Comparison of ENCODE assay signal across 7 cellular contexts in the genomic region with DNA sequence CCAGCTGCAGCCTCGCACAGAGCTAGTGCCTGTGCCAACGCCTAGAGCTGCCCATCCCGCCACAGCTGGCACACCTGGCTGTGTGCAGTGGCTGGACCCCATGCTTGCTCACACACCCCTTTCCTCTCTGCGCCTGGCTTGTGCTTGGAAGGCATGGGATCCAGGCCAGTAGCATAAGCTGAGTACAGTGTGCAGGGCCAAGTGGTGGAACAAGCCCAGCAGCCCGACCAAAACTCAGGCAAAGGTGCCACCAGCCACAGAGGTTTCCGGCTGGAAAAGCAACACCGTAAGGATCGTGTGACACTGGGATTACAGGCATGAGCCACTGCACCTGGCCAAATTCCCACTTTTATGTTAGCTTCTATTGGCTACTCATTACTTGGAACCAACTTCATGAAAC.
"Had no signal": no experiment of that assay in that cellular context is flagged by ENCODE, and none has a peak within 500 bp of the region (broad histone marks: within the 10 kb centered on the region; RNA-seq: fewer than 3 reads in every experiment).

No MANE protein-coding gene starts in this region.

- H3K4me3 Mint-ChIP-seq: GM23338, H9, IgD-negative memory B cell had no signal

- H3K4me3 ChIP-seq: GM23338 had no signal

- H3K27ac Mint-ChIP-seq: GM23338, IgD-negative memory B cell had no signal

- H3K9me3 Mint-ChIP-seq: H9, IgD-negative memory B cell had no signal

- H2AFZ ChIP-seq: GM23338 had no signal

- ATAC-seq: GM23338, HepG2 had no signal

- H3K4me2 ChIP-seq: GM23338 had no signal

- H3K27ac ChIP-seq: HL-60 had no signal

- DNase-seq: H9, HCEC 1CT, KBM-7 had no signal

- H3K27me3 Mint-ChIP-seq: IgD-negative memory B cell had no signal
